1 cellular context compared by ENCODE assay signal in genomic region chr16:2340564-2341455, GRCh38.
TF ChIP-seq lines count a peak whose summit lies in the region.

Gene ABCA3, minus strand, starts transcription at chr16:2340728. Its CDS starts 14,262 bp downstream, at chr16:2326466.

TF ChIP-seq in H1, 55 proteins besides CTCF, POLR2A, EP300 and RAD21:
- TF ChIP-seq ATF2 (IDR thresholded peaks at IDR 0.05; ENCODE audit: low read length) (0 out of 2 replicates have a peak, but pooled peaks have one; percentile 48), SRF (IDR thresholded peaks at IDR 0.05; ENCODE audit: low read depth, low read length) (peak; percentile 27; the same call in 1 of the 2 replicates), POLR2AphosphoS5 (IDR thresholded peaks at IDR 0.05; ENCODE audit: low read depth, low read length) (no peak), GTF2F1 (IDR thresholded peaks at IDR 0.05; ENCODE audit: borderline replicate concordance, low read depth, low read length) (0 out of 2 replicates have a peak, but pooled peaks have one; percentile 14), KDM4A (IDR thresholded peaks at IDR 0.05; ENCODE audit: low read depth, low read length, severe bottlenecking) (peak; percentile 55), RFX5 (IDR thresholded peaks at IDR 0.05; ENCODE audit: borderline replicate concordance, low read depth, low read length) (no peak), CEBPB (IDR thresholded peaks at IDR 0.05; ENCODE audit: low read depth, low read length) (no peak), HDAC2 (IDR thresholded peaks at IDR 0.05; ENCODE audit: borderline replicate concordance in 1 of 2, low read depth in 2 of 2, low read length in 2 of 2) (peak in 1 of 2 experiments; percentile 94; a peak in 2 of 4 replicates), KDM1A (IDR thresholded peaks at IDR 0.05; ENCODE audit: borderline replicate concordance, low read length) (peak; percentile 89), EGR1 (IDR thresholded peaks at IDR 0.05; ENCODE audit: borderline replicate concordance, low read depth, low read length) (no peak), E2F6 (IDR thresholded peaks at IDR 0.05) (peak; percentile 100), BACH1 (IDR thresholded peaks at IDR 0.05; ENCODE audit: low read length) (peak; percentile 63; the same call in 1 of the 2 replicates), HDAC6 (IDR thresholded peaks at IDR 0.05; ENCODE audit: low read depth, low read length) (no peak), YY1 (IDR thresholded peaks at IDR 0.05; ENCODE audit: low read depth, low read length) (no peak; the same call in 1 of the 2 replicates), SAP30 (IDR thresholded peaks at IDR 0.05; ENCODE audit: insufficient read depth, insufficient replicate concordance, low read length) (no peak), RNF2 (IDR thresholded peaks at IDR 0.05; ENCODE audit: borderline replicate concordance, low read depth, low read length, missing control alignments, poor library complexity, severe bottlenecking) (peak; percentile 97), CTBP2 (IDR thresholded peaks at IDR 0.05; ENCODE audit: borderline replicate concordance, insufficient read depth, insufficient read length, low read length) (peak; percentile 33), NANOG (IDR thresholded peaks at IDR 0.05; ENCODE audit: insufficient read depth, low read depth, low read length, poor library complexity, severe bottlenecking) (no peak), USF2 (IDR thresholded peaks at IDR 0.05; ENCODE audit: low read length) (peak; percentile 48), SIX5 (IDR thresholded peaks at IDR 0.05; ENCODE audit: low read depth, low read length) (no peak), SP2 (IDR thresholded peaks at IDR 0.05; ENCODE audit: low read length) (no peak), SP4 (IDR thresholded peaks at IDR 0.05; ENCODE audit: low read length) (peak; percentile 96), MAX (IDR thresholded peaks at IDR 0.05) (peak; percentile 100), KDM5A (IDR thresholded peaks at IDR 0.05; ENCODE audit: low read length) (no peak), SIN3A (conservative IDR thresholded peaks at IDR 0.05 in 1 of 2, IDR thresholded peaks at IDR 0.05 in 1 of 2; ENCODE audit: low read depth in 1 of 2, low read length in 2 of 2) (peak; percentile 85 to 86), TAF1 (IDR thresholded peaks at IDR 0.05; ENCODE audit: low read depth, low read length) (no peak), NRF1 (IDR thresholded peaks at IDR 0.05; ENCODE audit: low read depth, low read length) (peak; percentile 98), ATF3 (IDR thresholded peaks at IDR 0.05; ENCODE audit: insufficient read depth, low read depth, low read length) (peak; percentile 92), CREB1 (IDR thresholded peaks at IDR 0.05) (peak; percentile 74), SP1 (IDR thresholded peaks at IDR 0.05; ENCODE audit: low read depth, low read length) (0 out of 2 replicates have a peak, but pooled peaks have one; percentile 10), TCF12 (IDR thresholded peaks at IDR 0.05; ENCODE audit: low read depth, low read length) (peak; percentile 81; the same call in 1 of the 2 replicates), TAF7 (optimal IDR thresholded peaks at IDR 0.05; ENCODE audit: borderline replicate concordance, low read depth, low read length) (peak; percentile 96), CHD2 (IDR thresholded peaks at IDR 0.05; ENCODE audit: low read length) (no peak), TEAD4 (IDR thresholded peaks at IDR 0.05; ENCODE audit: low read depth, low read length) (peak; percentile 79; the same call in 1 of the 2 replicates)
